ENCODE assay signal across 1 cellular context in the genomic region with DNA sequence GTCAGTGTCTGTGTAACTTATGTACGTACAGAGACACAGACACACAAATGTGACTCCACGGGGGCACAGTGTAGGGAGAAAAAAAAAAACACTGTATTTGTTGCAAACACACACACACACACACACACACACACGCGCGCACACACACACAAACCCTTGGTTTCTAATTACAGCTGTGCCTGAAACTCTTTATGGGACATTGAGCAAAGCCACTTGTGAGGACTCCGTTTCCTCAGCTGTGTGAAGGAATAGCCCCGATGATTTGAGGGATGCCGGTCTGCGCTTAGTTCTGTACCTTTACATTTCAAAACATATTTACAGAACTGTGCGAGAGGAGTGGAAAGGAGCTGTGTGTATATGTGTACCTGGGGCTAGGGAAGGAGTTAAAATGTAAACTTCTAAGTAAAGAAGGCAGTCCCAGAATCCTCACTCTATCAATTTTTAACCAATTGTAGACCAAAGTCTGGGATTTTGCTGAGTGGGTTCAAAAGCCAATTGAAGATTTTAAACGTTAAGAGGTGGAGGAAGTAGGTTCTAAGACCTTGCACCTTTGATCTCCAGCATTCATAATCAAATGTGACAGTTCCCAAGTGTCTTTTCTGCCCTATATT.
TF ChIP-seq lines count a peak whose summit lies in the region.

No MANE protein-coding gene starts in this region.

TF ChIP-seq in HepG2, 621 proteins besides CTCF, POLR2A, EP300 and RAD21 (continued from another document and continues in another):
- TF ChIP-seq, protein P1, sequence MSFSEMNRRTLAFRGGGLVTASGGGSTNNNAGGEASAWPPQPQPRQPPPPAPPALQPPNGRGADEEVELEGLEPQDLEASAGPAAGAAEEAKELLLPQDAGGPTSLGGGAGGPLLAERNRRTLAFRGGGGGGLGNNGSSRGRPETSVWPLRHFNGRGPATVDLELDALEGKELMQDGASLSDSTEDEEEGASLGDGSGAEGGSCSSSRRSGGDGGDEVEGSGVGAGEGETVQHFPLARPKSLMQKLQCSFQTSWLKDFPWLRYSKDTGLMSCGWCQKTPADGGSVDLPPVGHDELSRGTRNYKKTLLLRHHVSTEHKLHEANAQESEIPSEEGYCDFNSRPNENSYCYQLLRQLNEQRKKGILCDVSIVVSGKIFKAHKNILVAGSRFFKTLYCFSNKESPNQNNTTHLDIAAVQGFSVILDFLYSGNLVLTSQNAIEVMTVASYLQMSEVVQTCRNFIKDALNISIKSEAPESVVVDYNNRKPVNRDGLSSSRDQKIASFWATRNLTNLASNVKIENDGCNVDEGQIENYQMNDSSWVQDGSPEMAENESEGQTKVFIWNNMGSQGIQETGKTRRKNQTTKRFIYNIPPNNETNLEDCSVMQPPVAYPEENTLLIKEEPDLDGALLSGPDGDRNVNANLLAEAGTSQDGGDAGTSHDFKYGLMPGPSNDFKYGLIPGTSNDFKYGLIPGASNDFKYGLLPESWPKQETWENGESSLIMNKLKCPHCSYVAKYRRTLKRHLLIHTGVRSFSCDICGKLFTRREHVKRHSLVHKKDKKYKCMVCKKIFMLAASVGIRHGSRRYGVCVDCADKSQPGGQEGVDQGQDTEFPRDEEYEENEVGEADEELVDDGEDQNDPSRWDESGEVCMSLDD (CRISPR knock-in tag; IDR thresholded peaks at IDR 0.05; ENCODE audit: borderline replicate concordance): no peak
- TF ChIP-seq, protein P2, sequence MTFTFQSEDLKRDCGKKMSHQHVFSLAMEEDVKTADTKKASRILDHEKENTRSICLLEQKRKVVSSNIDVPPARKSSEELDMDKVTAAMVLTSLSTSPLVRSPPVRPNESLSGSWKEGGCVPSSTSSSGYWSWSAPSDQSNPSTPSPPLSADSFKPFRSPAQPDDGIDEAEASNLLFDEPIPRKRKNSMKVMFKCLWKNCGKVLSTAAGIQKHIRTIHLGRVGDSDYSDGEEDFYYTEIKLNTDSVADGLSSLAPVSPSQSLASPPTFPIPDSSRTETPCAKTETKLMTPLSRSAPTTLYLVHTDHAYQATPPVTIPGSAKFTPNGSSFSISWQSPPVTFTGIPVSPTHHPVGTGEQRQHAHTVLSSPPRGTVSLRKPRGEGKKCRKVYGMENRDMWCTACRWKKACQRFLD (CRISPR knock-in tag; IDR thresholded peaks at IDR 0.05; ENCODE audit: borderline replicate concordance): no peak
- no peak for TF ChIP-seq TRIM24 (CRISPR knock-in tag; IDR thresholded peaks at IDR 0.05)
- TF ChIP-seq, protein P3, sequence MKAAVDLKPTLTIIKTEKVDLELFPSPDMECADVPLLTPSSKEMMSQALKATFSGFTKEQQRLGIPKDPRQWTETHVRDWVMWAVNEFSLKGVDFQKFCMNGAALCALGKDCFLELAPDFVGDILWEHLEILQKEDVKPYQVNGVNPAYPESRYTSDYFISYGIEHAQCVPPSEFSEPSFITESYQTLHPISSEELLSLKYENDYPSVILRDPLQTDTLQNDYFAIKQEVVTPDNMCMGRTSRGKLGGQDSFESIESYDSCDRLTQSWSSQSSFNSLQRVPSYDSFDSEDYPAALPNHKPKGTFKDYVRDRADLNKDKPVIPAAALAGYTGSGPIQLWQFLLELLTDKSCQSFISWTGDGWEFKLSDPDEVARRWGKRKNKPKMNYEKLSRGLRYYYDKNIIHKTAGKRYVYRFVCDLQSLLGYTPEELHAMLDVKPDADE (CRISPR knock-in tag; IDR thresholded peaks at IDR 0.05): peak; percentile 29; the same call in 1 of the 2 replicates
- TF ChIP-seq ZNF773 (CRISPR knock-in tag; IDR thresholded peaks at IDR 0.05; ENCODE audit: borderline replicate concordance): no peak
- TF ChIP-seq, protein P4, sequence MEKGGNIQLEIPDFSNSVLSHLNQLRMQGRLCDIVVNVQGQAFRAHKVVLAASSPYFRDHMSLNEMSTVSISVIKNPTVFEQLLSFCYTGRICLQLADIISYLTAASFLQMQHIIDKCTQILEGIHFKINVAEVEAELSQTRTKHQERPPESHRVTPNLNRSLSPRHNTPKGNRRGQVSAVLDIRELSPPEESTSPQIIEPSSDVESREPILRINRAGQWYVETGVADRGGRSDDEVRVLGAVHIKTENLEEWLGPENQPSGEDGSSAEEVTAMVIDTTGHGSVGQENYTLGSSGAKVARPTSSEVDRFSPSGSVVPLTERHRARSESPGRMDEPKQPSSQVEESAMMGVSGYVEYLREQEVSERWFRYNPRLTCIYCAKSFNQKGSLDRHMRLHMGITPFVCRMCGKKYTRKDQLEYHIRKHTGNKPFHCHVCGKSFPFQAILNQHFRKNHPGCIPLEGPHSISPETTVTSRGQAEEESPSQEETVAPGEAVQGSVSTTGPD (CRISPR knock-in tag; IDR thresholded peaks at IDR 0.05): no peak
- no peak for TF ChIP-seq ZFX (CRISPR knock-in tag; IDR thresholded peaks at IDR 0.05; ENCODE audit: low read depth)
- TF ChIP-seq, protein P5, sequence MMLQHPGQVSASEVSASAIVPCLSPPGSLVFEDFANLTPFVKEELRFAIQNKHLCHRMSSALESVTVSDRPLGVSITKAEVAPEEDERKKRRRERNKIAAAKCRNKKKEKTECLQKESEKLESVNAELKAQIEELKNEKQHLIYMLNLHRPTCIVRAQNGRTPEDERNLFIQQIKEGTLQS (CRISPR knock-in tag; IDR thresholded peaks at IDR 0.05): no peak
- TF ChIP-seq NPAS2 (CRISPR knock-in tag; IDR thresholded peaks at IDR 0.05; ENCODE audit: borderline replicate concordance): no peak
- TF ChIP-seq ZNF781 (CRISPR knock-in tag; IDR thresholded peaks at IDR 0.05; ENCODE audit: borderline replicate concordance, not compliant biosample characterization): peak; percentile 87
- TF ChIP-seq, protein P6, sequence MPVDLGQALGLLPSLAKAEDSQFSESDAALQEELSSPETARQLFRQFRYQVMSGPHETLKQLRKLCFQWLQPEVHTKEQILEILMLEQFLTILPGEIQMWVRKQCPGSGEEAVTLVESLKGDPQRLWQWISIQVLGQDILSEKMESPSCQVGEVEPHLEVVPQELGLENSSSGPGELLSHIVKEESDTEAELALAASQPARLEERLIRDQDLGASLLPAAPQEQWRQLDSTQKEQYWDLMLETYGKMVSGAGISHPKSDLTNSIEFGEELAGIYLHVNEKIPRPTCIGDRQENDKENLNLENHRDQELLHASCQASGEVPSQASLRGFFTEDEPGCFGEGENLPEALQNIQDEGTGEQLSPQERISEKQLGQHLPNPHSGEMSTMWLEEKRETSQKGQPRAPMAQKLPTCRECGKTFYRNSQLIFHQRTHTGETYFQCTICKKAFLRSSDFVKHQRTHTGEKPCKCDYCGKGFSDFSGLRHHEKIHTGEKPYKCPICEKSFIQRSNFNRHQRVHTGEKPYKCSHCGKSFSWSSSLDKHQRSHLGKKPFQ (CRISPR knock-in tag; IDR thresholded peaks at IDR 0.05; ENCODE audit: insufficient replicate concordance): no peak
- TF ChIP-seq, protein P7, sequence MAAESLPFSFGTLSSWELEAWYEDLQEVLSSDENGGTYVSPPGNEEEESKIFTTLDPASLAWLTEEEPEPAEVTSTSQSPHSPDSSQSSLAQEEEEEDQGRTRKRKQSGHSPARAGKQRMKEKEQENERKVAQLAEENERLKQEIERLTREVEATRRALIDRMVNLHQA (CRISPR knock-in tag; IDR thresholded peaks at IDR 0.05): no peak
- no peak for TF ChIP-seq ARNTL (CRISPR knock-in tag; IDR thresholded peaks at IDR 0.05)
- TF ChIP-seq ZNF670 (CRISPR knock-in tag; IDR thresholded peaks at IDR 0.05; ENCODE audit: borderline replicate concordance): no peak
- no peak for TF ChIP-seq NFE2L1 (CRISPR knock-in tag; IDR thresholded peaks at IDR 0.05; ENCODE audit: borderline replicate concordance)
- TF ChIP-seq SNRNP70 (IDR thresholded peaks at IDR 0.05; ENCODE audit: low read depth, low read length): no peak
- no peak for TF ChIP-seq NRL (CRISPR knock-in tag; IDR thresholded peaks at IDR 0.05; ENCODE audit: borderline replicate concordance)
- TF ChIP-seq THYN1 (CRISPR knock-in tag; IDR thresholded peaks at IDR 0.05; ENCODE audit: borderline replicate concordance, low read depth): no peak
- no peak for TF ChIP-seq BHLHE40 (IDR thresholded peaks at IDR 0.05; ENCODE audit: low read length)
- TF ChIP-seq MEIS1 (CRISPR knock-in tag; IDR thresholded peaks at IDR 0.05; ENCODE audit: borderline replicate concordance): 0 out of 2 replicates have a peak, but pooled peaks have one; percentile 25
- no peak for TF ChIP-seq ZNF549 (CRISPR knock-in tag; IDR thresholded peaks at IDR 0.05)
- TF ChIP-seq, protein P8, sequence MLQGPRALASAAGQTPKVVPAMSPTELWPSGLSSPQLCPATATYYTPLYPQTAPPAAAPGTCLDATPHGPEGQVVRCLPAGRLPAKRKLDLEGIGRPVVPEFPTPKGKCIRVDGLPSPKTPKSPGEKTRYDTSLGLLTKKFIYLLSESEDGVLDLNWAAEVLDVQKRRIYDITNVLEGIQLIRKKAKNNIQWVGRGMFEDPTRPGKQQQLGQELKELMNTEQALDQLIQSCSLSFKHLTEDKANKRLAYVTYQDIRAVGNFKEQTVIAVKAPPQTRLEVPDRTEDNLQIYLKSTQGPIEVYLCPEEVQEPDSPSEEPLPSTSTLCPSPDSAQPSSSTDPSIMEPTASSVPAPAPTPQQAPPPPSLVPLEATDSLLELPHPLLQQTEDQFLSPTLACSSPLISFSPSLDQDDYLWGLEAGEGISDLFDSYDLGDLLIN (CRISPR knock-in tag; IDR thresholded peaks at IDR 0.05; ENCODE audit: borderline replicate concordance): no peak
- TF ChIP-seq ZNF747 (CRISPR knock-in tag; IDR thresholded peaks at IDR 0.05; ENCODE audit: borderline replicate concordance): no peak
- TF ChIP-seq, protein P9, sequence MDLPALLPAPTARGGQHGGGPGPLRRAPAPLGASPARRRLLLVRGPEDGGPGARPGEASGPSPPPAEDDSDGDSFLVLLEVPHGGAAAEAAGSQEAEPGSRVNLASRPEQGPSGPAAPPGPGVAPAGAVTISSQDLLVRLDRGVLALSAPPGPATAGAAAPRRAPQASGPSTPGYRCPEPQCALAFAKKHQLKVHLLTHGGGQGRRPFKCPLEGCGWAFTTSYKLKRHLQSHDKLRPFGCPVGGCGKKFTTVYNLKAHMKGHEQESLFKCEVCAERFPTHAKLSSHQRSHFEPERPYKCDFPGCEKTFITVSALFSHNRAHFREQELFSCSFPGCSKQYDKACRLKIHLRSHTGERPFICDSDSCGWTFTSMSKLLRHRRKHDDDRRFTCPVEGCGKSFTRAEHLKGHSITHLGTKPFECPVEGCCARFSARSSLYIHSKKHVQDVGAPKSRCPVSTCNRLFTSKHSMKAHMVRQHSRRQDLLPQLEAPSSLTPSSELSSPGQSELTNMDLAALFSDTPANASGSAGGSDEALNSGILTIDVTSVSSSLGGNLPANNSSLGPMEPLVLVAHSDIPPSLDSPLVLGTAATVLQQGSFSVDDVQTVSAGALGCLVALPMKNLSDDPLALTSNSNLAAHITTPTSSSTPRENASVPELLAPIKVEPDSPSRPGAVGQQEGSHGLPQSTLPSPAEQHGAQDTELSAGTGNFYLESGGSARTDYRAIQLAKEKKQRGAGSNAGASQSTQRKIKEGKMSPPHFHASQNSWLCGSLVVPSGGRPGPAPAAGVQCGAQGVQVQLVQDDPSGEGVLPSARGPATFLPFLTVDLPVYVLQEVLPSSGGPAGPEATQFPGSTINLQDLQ (CRISPR knock-in tag; IDR thresholded peaks at IDR 0.05): no peak
- 0 out of 2 replicates have a peak, but pooled peaks have one; percentile 57 for TF ChIP-seq PPARG (CRISPR knock-in tag; conservative IDR thresholded peaks at IDR 0.05)
- no peak for TF ChIP-seq NR2F1 (CRISPR knock-in tag; IDR thresholded peaks at IDR 0.05)
- TF ChIP-seq, protein P10, sequence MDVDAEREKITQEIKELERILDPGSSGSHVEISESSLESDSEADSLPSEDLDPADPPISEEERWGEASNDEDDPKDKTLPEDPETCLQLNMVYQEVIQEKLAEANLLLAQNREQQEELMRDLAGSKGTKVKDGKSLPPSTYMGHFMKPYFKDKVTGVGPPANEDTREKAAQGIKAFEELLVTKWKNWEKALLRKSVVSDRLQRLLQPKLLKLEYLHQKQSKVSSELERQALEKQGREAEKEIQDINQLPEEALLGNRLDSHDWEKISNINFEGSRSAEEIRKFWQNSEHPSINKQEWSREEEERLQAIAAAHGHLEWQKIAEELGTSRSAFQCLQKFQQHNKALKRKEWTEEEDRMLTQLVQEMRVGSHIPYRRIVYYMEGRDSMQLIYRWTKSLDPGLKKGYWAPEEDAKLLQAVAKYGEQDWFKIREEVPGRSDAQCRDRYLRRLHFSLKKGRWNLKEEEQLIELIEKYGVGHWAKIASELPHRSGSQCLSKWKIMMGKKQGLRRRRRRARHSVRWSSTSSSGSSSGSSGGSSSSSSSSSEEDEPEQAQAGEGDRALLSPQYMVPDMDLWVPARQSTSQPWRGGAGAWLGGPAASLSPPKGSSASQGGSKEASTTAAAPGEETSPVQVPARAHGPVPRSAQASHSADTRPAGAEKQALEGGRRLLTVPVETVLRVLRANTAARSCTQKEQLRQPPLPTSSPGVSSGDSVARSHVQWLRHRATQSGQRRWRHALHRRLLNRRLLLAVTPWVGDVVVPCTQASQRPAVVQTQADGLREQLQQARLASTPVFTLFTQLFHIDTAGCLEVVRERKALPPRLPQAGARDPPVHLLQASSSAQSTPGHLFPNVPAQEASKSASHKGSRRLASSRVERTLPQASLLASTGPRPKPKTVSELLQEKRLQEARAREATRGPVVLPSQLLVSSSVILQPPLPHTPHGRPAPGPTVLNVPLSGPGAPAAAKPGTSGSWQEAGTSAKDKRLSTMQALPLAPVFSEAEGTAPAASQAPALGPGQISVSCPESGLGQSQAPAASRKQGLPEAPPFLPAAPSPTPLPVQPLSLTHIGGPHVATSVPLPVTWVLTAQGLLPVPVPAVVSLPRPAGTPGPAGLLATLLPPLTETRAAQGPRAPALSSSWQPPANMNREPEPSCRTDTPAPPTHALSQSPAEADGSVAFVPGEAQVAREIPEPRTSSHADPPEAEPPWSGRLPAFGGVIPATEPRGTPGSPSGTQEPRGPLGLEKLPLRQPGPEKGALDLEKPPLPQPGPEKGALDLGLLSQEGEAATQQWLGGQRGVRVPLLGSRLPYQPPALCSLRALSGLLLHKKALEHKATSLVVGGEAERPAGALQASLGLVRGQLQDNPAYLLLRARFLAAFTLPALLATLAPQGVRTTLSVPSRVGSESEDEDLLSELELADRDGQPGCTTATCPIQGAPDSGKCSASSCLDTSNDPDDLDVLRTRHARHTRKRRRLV (CRISPR knock-in tag; IDR thresholded peaks at IDR 0.05): 0 out of 2 replicates have a peak, but pooled peaks have one; percentile 36
- TF ChIP-seq ELF3 (CRISPR knock-in tag; IDR thresholded peaks at IDR 0.05): peak; percentile 86
- no peak for TF ChIP-seq YY1 (IDR thresholded peaks at IDR 0.05; ENCODE audit: insufficient read depth, insufficient replicate concordance, low read depth, low read length)
